In genomic region chr15:40955141-40955903, GRCh38 we compare ENCODE assay signal across 2 cellular contexts.
TF ChIP-seq lines count a peak whose summit lies in the region.

No MANE protein-coding gene starts in this region.

TF ChIP-seq in SK-N-SH, 30 proteins besides CTCF, POLR2A, EP300 and RAD21 (continued from another document):
- TF ChIP-seq USF1 (IDR thresholded peaks at IDR 0.05; ENCODE audit: borderline replicate concordance, low read depth) (no peak), NRF1 (IDR thresholded peaks at IDR 0.05; ENCODE audit: low read depth, low read length) (no peak), RFX5 (IDR thresholded peaks at IDR 0.05; ENCODE audit: low read length) (no peak), MEF2A (IDR thresholded peaks at IDR 0.05; ENCODE audit: borderline replicate concordance, low read depth) (no peak), IRF3 (IDR thresholded peaks at IDR 0.05; ENCODE audit: low read depth, low read length) (no peak), MAX (IDR thresholded peaks at IDR 0.05; ENCODE audit: low read depth) (no peak), POLR2AphosphoS5 (IDR thresholded peaks at IDR 0.05; ENCODE audit: low read depth, low read length) (no peak), FOXM1 (IDR thresholded peaks at IDR 0.05; ENCODE audit: low read depth) (no peak), MXI1 (IDR thresholded peaks at IDR 0.05; ENCODE audit: low read depth, low read length) (no peak), JUND (IDR thresholded peaks at IDR 0.05) (no peak), EZH2phosphoT487 (IDR thresholded peaks at IDR 0.05; ENCODE audit: borderline replicate concordance, low read depth) (no peak), RCOR1 (IDR thresholded peaks at IDR 0.05; ENCODE audit: low read length) (no peak), TCF12 (IDR thresholded peaks at IDR 0.05) (no peak), YY1 (IDR thresholded peaks at IDR 0.05; ENCODE audit: low read depth) (no peak), ELF1 (IDR thresholded peaks at IDR 0.05) (no peak), GATA2 (CRISPR knock-in tag; IDR thresholded peaks at IDR 0.05) (no peak), CHD2 (IDR thresholded peaks at IDR 0.05; ENCODE audit: low read length, partially characterized antibody) (no peak), RXRA (IDR thresholded peaks at IDR 0.05; ENCODE audit: borderline replicate concordance, low read depth) (no peak), TAF1 (IDR thresholded peaks at IDR 0.05; ENCODE audit: borderline replicate concordance, low read depth, low read length) (no peak)

TF ChIP-seq in SK-N-SH treated with all-trans-retinoic acid at 6 μM for 48 hours, 23 proteins besides CTCF, POLR2A, EP300 and RAD21 (continued from another document):
- TF ChIP-seq TSHZ2 (CRISPR knock-in tag; IDR thresholded peaks at IDR 0.05) = no peak
- no peak for TF ChIP-seq POU6F1 (CRISPR knock-in tag; IDR thresholded peaks at IDR 0.05; ENCODE audit: borderline replicate concordance, low read depth)
- no peak for TF ChIP-seq BACH2 (CRISPR knock-in tag; IDR thresholded peaks at IDR 0.05; ENCODE audit: borderline replicate concordance)
- no peak for TF ChIP-seq ZNF565 (CRISPR knock-in tag; conservative IDR thresholded peaks at IDR 0.05; ENCODE audit: low read depth)
- no peak for TF ChIP-seq CREB5 (CRISPR knock-in tag; IDR thresholded peaks at IDR 0.05; ENCODE audit: low read depth)
- TF ChIP-seq ZFP30 (CRISPR knock-in tag; IDR thresholded peaks at IDR 0.05) = no peak
- TF ChIP-seq RARB (CRISPR knock-in tag; IDR thresholded peaks at IDR 0.05) = no peak
- no peak for TF ChIP-seq CSDC2 (CRISPR knock-in tag; IDR thresholded peaks at IDR 0.05)
- TF ChIP-seq ARNTL (CRISPR knock-in tag; IDR thresholded peaks at IDR 0.05; ENCODE audit: borderline replicate concordance, low read depth) = no peak
